ENCODE assay signal across 34 cellular contexts in genomic region chr7:91324663-91325062, GRCh38.
"Had no signal": no experiment of that assay in that cellular context is flagged by ENCODE, and none has a peak within 500 bp of the region (broad histone marks: within the 10 kb centered on the region; RNA-seq: fewer than 3 reads in every experiment).

No MANE protein-coding gene starts in this region.

- H3K4me2 ChIP-seq: KMS-11, PC-9 had no signal

- H3K36me3 ChIP-seq: brain microvascular endothelial cell, cardiac muscle cell, WERI-Rb-1 had no signal

- H3K4me3 ChIP-seq: cardiac muscle cell, PC-9 had no signal

- H3K9ac ChIP-seq: KMS-11 had no signal

- H3K4me3 Mint-ChIP-seq: activated CD4-positive, alpha-beta T cell treated with anti-CD3 and anti-CD28 coated beads, Interleukin-2, amount 10 ng/mL, durations not matched to agents 24 days and 14 days; activated CD8-positive, alpha-beta T cell treated with anti-CD3 and anti-CD28 coated beads for 36 hours; activated naive CD8-positive, alpha-beta T cell treated with anti-CD3 and anti-CD28 coated beads for 36 hours; activated T-cell treated with anti-CD3 and anti-CD28 coated beads, Interleukin-2, amount 50 U/mL, for 72 hours; activated T-helper 17 cell treated with anti-CD3 and anti-CD28 coated beads, Interleukin-2, amount 50 U/mL, for 72 hours; central memory CD8-positive, alpha-beta T cell had no signal

- H3K27me3 ChIP-seq: brain microvascular endothelial cell, cardiac muscle cell had no signal

- H3K27ac Mint-ChIP-seq: activated CD4-positive, alpha-beta T cell treated with anti-CD3 and anti-CD28 coated beads, Interleukin-2, amount 10 ng/mL, durations not matched to agents 24 days and 14 days; activated CD8-positive, alpha-beta T cell treated with anti-CD3 and anti-CD28 coated beads for 36 hours; activated naive CD8-positive, alpha-beta T cell treated with anti-CD3 and anti-CD28 coated beads for 36 hours; activated T-cell treated with anti-CD3 and anti-CD28 coated beads, Interleukin-2, amount 50 U/mL, for 72 hours; activated T-helper 17 cell treated with anti-CD3 and anti-CD28 coated beads, Interleukin-2, amount 50 U/mL, for 72 hours had no signal

- H3K27ac ChIP-seq: brain microvascular endothelial cell, cardiac muscle cell, KMS-11, PC-9, RWPE1, WERI-Rb-1 had no signal

- ATAC-seq: activated CD8-positive, alpha-beta T cell treated with anti-CD3 and anti-CD28 coated beads for 36 hours; activated T-cell treated with anti-CD3 and anti-CD28 coated beads, Interleukin-2, amount 50 U/mL, for 72 hours; activated T-helper 17 cell treated with anti-CD3 and anti-CD28 coated beads, Interleukin-2, amount 50 U/mL, for 72 hours; Right ventricle myocardium inferior had no signal

- H3K36me3 Mint-ChIP-seq: activated naive CD8-positive, alpha-beta T cell treated with anti-CD3 and anti-CD28 coated beads for 36 hours had no signal

- H3K27me3 Mint-ChIP-seq: activated CD4-positive, alpha-beta T cell treated with anti-CD3 and anti-CD28 coated beads, Interleukin-2, amount 10 ng/mL, durations not matched to agents 24 days and 14 days; activated T-helper 17 cell treated with anti-CD3 and anti-CD28 coated beads, Interleukin-2, amount 50 U/mL, for 72 hours; central memory CD8-positive, alpha-beta T cell had no signal

- H2AFZ ChIP-seq: PC-9 had no signal

- H3K4me1 Mint-ChIP-seq: activated CD4-positive, alpha-beta T cell treated with anti-CD3 and anti-CD28 coated beads, Interleukin-2, amount 10 ng/mL, durations not matched to agents 24 days and 14 days; activated naive CD8-positive, alpha-beta T cell treated with anti-CD3 and anti-CD28 coated beads for 36 hours; activated T-helper 17 cell treated with anti-CD3 and anti-CD28 coated beads, Interleukin-2, amount 50 U/mL, for 72 hours; central memory CD8-positive, alpha-beta T cell had no signal

- DNase-seq: activated CD4-positive, alpha-beta T cell treated with anti-CD3 and anti-CD28 coated beads, Interleukin-2, amount 10 ng/mL, durations not matched to agents 24 days and 14 days; activated CD4-positive, alpha-beta T cell treated with anti-CD3 and anti-CD28 coated beads, Interleukin-2, amount 50 U/mL, for 4 hours; activated CD8-positive, alpha-beta T cell treated with anti-CD3 and anti-CD28 coated beads for 36 hours; activated effector memory CD4-positive, alpha-beta T cell treated with anti-CD3 and anti-CD28 coated beads, Interleukin-2, amount 50 U/mL, for 16 hours; activated naive CD4-positive, alpha-beta T cell; activated naive CD4-positive, alpha-beta T cell treated with anti-CD3 and anti-CD28 coated beads, Interleukin-2, amount 50 U/mL, for 16 hours; activated naive CD8-positive, alpha-beta T cell treated with anti-CD3 and anti-CD28 coated beads for 36 hours; activated T-cell treated with anti-CD3 and anti-CD28 coated beads, Interleukin-2, amount 50 U/mL, for 1 hour; activated T-cell treated with anti-CD3 and anti-CD28 coated beads, Interleukin-2, amount 50 U/mL, for 72 hours; amniotic stem cell; aorta; brain microvascular endothelial cell; NCI-H1092 treated with DMSO at 0.1 percent for 48 hours; NCI-H146; NCI-H187; NCI-H2029 treated with DMSO at 0.1 percent for 48 hours; NCI-H2107; NCI-H2171; NCI-H510A treated with DMSO at 0.1 percent for 48 hours; NCI-H526 treated with DMSO at 0.1 percent for 48 hours; NK-92 treated with Interleukin-12 subunit alpha and Interleukin-12 subunit beta, amount 100 ng/mL, for 24 hours; PC-9; SIG-M5; SW 1271; T-helper 1 cell; T-helper 2 cell; T-helper 9 cell; WERI-Rb-1 had no signal

- H3K9me3 Mint-ChIP-seq: activated CD4-positive, alpha-beta T cell treated with anti-CD3 and anti-CD28 coated beads, Interleukin-2, amount 10 ng/mL, durations not matched to agents 24 days and 14 days; activated CD8-positive, alpha-beta T cell treated with anti-CD3 and anti-CD28 coated beads for 36 hours; activated naive CD8-positive, alpha-beta T cell treated with anti-CD3 and anti-CD28 coated beads for 36 hours; activated T-cell treated with anti-CD3 and anti-CD28 coated beads, Interleukin-2, amount 50 U/mL, for 72 hours; activated T-helper 17 cell treated with anti-CD3 and anti-CD28 coated beads, Interleukin-2, amount 50 U/mL, for 72 hours had no signal
